ENCODE assay signal across 37 cellular contexts in genomic region chrX:40414335-40414734, GRCh38.
"Had no signal": no experiment of that assay in that cellular context is flagged by ENCODE, and none has a peak within 500 bp of the region (broad histone marks: within the 10 kb centered on the region; RNA-seq: fewer than 3 reads in every experiment).

No MANE protein-coding gene starts in this region.

- DNase-seq: activated CD4-positive, alpha-beta memory T cell treated with anti-CD3 and anti-CD28 coated beads, Interleukin-2, amount 10 ng/mL, durations not matched to agents 7 days and 5 days; activated CD4-positive, alpha-beta T cell treated with anti-CD3 and anti-CD28 coated beads for 1 hour; activated CD4-positive, alpha-beta T cell treated with anti-CD3 and anti-CD28 coated beads for 48 hours; activated CD4-positive, CD25-positive, alpha-beta regulatory T cell; activated CD8-positive, alpha-beta memory T cell treated with anti-CD3 and anti-CD28 coated beads for 24 hours; activated CD8-positive, alpha-beta memory T cell treated with anti-CD3 and anti-CD28 coated beads, Interleukin-2, amount 10 ng/mL, durations not matched to agents 7 days and 5 days; activated CD8-positive, alpha-beta memory T cell treated with anti-CD3 and anti-CD28 coated beads, Interleukin-2, amount 50 U/mL, for 48 hours; activated effector memory CD4-positive, alpha-beta T cell treated with Interleukin-2 at 50 U/mL for 16 hours; activated naive CD4-positive, alpha-beta T cell; activated naive CD8-positive, alpha-beta T cell treated with anti-CD3 and anti-CD28 coated beads, Interleukin-2, amount 10 ng/mL, durations not matched to agents 7 days and 5 days; activated T-cell treated with anti-CD3 and anti-CD28 coated beads, Interleukin-2, amount 50 U/mL, for 48 hours; amygdala; MM.1S; MV-4-11; NCI-H1092; NCI-H1417; NCI-H146; NCI-H187; NCI-H2029 treated with DMSO at 0.1 percent for 48 hours; NCI-H2107; NCI-H226; NCI-H446 treated with DMSO at 0.1 percent for 48 hours; NCI-H524; PC-9; SIG-M5; SW 1271; T-helper 1 cell; T-helper 2 cell; T-helper 9 cell had no signal

- H3K36me3 ChIP-seq: ascending aorta, cardiac muscle cell had no signal

- H3K9me3 ChIP-seq: ascending aorta had no signal

- H3K36me3 Mint-ChIP-seq: activated CD8-positive, alpha-beta memory T cell treated with anti-CD3 and anti-CD28 coated beads, Interleukin-2, amount 10 ng/mL, durations not matched to agents 7 days and 5 days; activated naive CD4-positive, alpha-beta T cell treated with anti-CD3 and anti-CD28 coated beads, Interleukin-2, amount 50 U/mL, for 24 hours; activated naive CD8-positive, alpha-beta T cell treated with anti-CD3 and anti-CD28 coated beads, Interleukin-2, amount 10 ng/mL, durations not matched to agents 7 days and 5 days had no signal

- H3K4me1 ChIP-seq: ascending aorta had no signal

- ATAC-seq: activated CD8-positive, alpha-beta memory T cell treated with anti-CD3 and anti-CD28 coated beads, Interleukin-2, amount 10 ng/mL, durations not matched to agents 7 days and 5 days; Right ventricle myocardium inferior had no signal

- H3K27me3 Mint-ChIP-seq: activated CD4-positive, alpha-beta memory T cell treated with anti-CD3 and anti-CD28 coated beads, Interleukin-2, amount 10 ng/mL, durations not matched to agents 7 days and 5 days; activated naive CD4-positive, alpha-beta T cell treated with anti-CD3 and anti-CD28 coated beads, Interleukin-2, amount 50 U/mL, for 24 hours; central memory CD8-positive, alpha-beta T cell had no signal

- H3K27me3 ChIP-seq: ascending aorta, cardiac muscle cell had no signal

- H3K9me3 Mint-ChIP-seq: activated naive CD4-positive, alpha-beta T cell treated with anti-CD3 and anti-CD28 coated beads, Interleukin-2, amount 50 U/mL, for 24 hours; activated naive CD8-positive, alpha-beta T cell treated with anti-CD3 and anti-CD28 coated beads, Interleukin-2, amount 10 ng/mL, durations not matched to agents 7 days and 5 days; central memory CD8-positive, alpha-beta T cell had no signal

- H3K27ac ChIP-seq: ascending aorta, cardiac muscle cell, KMS-11, PC-9, RWPE1, VCaP had no signal

- H3K4me3 ChIP-seq: ascending aorta, cardiac muscle cell, PC-9 had no signal

- H3K4me1 Mint-ChIP-seq: activated naive CD4-positive, alpha-beta T cell treated with anti-CD3 and anti-CD28 coated beads, Interleukin-2, amount 50 U/mL, for 24 hours; central memory CD8-positive, alpha-beta T cell had no signal

- H3K4me3 Mint-ChIP-seq: activated CD4-positive, alpha-beta memory T cell treated with anti-CD3 and anti-CD28 coated beads, Interleukin-2, amount 10 ng/mL, durations not matched to agents 7 days and 5 days; activated CD8-positive, alpha-beta memory T cell treated with anti-CD3 and anti-CD28 coated beads, Interleukin-2, amount 10 ng/mL, durations not matched to agents 7 days and 5 days; activated naive CD4-positive, alpha-beta T cell treated with anti-CD3 and anti-CD28 coated beads, Interleukin-2, amount 50 U/mL, for 24 hours; activated naive CD8-positive, alpha-beta T cell treated with anti-CD3 and anti-CD28 coated beads, Interleukin-2, amount 10 ng/mL, durations not matched to agents 7 days and 5 days; central memory CD8-positive, alpha-beta T cell had no signal

- H2AFZ ChIP-seq: PC-9 had no signal

- H3K4me2 ChIP-seq: KMS-11, PC-9 had no signal

- H3K27ac Mint-ChIP-seq: activated CD4-positive, alpha-beta memory T cell treated with anti-CD3 and anti-CD28 coated beads, Interleukin-2, amount 10 ng/mL, durations not matched to agents 7 days and 5 days; activated CD8-positive, alpha-beta memory T cell treated with anti-CD3 and anti-CD28 coated beads, Interleukin-2, amount 10 ng/mL, durations not matched to agents 7 days and 5 days; activated naive CD4-positive, alpha-beta T cell treated with anti-CD3 and anti-CD28 coated beads, Interleukin-2, amount 50 U/mL, for 24 hours; activated naive CD8-positive, alpha-beta T cell treated with anti-CD3 and anti-CD28 coated beads, Interleukin-2, amount 10 ng/mL, durations not matched to agents 7 days and 5 days had no signal
